ENCODE assay signal across 1 cellular context in the genomic region with DNA sequence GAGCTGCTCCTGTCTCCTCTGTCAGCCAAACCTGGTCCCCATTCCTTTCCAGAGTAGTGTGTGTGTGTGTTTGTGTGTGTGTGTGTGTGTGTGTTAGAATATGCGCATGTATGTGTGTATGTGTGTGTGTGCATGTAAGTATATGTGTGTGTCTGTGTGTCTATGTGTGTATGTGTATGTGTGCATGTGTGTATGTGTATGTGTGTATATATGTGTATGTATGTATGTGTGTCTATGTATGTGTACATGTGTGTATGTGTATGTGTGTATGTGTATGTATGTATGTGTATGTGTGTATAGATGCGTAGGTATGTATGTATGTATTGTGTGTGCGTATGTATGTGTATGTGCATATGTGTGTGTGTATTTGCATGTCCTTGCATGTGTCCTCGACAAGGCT.
TF ChIP-seq lines count a peak whose summit lies in the region.

No MANE protein-coding gene starts in this region.

TF ChIP-seq in K562, 482 proteins besides CTCF, POLR2A, EP300 and RAD21 (continued from another document and continues in another):
- no peak for TF ChIP-seq TBP (optimal IDR thresholded peaks at IDR 0.05; ENCODE audit: low read depth, low read length)
- TF ChIP-seq, protein P1, sequence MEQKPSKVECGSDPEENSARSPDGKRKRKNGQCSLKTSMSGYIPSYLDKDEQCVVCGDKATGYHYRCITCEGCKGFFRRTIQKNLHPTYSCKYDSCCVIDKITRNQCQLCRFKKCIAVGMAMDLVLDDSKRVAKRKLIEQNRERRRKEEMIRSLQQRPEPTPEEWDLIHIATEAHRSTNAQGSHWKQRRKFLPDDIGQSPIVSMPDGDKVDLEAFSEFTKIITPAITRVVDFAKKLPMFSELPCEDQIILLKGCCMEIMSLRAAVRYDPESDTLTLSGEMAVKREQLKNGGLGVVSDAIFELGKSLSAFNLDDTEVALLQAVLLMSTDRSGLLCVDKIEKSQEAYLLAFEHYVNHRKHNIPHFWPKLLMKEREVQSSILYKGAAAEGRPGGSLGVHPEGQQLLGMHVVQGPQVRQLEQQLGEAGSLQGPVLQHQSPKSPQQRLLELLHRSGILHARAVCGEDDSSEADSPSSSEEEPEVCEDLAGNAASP (IDR thresholded peaks at IDR 0.05): no peak
- no peak for TF ChIP-seq KDM5B (IDR thresholded peaks at IDR 0.05; ENCODE audit: insufficient replicate concordance, low read depth, low read length)
- no peak for TF ChIP-seq TOE1 (IDR thresholded peaks at IDR 0.05; ENCODE audit: borderline replicate concordance)
- TF ChIP-seq TOE1 (CRISPR knock-in tag; IDR thresholded peaks at IDR 0.05; ENCODE audit: borderline replicate concordance, low read depth): no peak
- no peak for TF ChIP-seq POU5F1 (IDR thresholded peaks at IDR 0.05; ENCODE audit: borderline replicate concordance, low read depth, low read length, partially characterized antibody)
- TF ChIP-seq MTA1 (IDR thresholded peaks at IDR 0.05; ENCODE audit: borderline replicate concordance): no peak
- TF ChIP-seq, protein P2, sequence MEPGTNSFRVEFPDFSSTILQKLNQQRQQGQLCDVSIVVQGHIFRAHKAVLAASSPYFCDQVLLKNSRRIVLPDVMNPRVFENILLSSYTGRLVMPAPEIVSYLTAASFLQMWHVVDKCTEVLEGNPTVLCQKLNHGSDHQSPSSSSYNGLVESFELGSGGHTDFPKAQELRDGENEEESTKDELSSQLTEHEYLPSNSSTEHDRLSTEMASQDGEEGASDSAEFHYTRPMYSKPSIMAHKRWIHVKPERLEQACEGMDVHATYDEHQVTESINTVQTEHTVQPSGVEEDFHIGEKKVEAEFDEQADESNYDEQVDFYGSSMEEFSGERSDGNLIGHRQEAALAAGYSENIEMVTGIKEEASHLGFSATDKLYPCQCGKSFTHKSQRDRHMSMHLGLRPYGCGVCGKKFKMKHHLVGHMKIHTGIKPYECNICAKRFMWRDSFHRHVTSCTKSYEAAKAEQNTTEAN (CRISPR knock-in tag; IDR thresholded peaks at IDR 0.05): no peak
- TF ChIP-seq SRSF9 (IDR thresholded peaks at IDR 0.05; ENCODE audit: borderline replicate concordance, low read depth, low read length): no peak
- TF ChIP-seq, protein P3, sequence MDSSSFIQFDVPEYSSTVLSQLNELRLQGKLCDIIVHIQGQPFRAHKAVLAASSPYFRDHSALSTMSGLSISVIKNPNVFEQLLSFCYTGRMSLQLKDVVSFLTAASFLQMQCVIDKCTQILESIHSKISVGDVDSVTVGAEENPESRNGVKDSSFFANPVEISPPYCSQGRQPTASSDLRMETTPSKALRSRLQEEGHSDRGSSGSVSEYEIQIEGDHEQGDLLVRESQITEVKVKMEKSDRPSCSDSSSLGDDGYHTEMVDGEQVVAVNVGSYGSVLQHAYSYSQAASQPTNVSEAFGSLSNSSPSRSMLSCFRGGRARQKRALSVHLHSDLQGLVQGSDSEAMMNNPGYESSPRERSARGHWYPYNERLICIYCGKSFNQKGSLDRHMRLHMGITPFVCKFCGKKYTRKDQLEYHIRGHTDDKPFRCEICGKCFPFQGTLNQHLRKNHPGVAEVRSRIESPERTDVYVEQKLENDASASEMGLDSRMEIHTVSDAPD (CRISPR knock-in tag; IDR thresholded peaks at IDR 0.05): no peak
- TF ChIP-seq KLF13 (tag; IDR thresholded peaks at IDR 0.05; ENCODE audit: borderline replicate concordance, low read depth): no peak
- no peak for TF ChIP-seq MEF2D (tag; conservative IDR thresholded peaks at IDR 0.05; ENCODE audit: low read depth)
- TF ChIP-seq ZNF75A (CRISPR knock-in tag; IDR thresholded peaks at IDR 0.05): no peak
- TF ChIP-seq, protein P4, sequence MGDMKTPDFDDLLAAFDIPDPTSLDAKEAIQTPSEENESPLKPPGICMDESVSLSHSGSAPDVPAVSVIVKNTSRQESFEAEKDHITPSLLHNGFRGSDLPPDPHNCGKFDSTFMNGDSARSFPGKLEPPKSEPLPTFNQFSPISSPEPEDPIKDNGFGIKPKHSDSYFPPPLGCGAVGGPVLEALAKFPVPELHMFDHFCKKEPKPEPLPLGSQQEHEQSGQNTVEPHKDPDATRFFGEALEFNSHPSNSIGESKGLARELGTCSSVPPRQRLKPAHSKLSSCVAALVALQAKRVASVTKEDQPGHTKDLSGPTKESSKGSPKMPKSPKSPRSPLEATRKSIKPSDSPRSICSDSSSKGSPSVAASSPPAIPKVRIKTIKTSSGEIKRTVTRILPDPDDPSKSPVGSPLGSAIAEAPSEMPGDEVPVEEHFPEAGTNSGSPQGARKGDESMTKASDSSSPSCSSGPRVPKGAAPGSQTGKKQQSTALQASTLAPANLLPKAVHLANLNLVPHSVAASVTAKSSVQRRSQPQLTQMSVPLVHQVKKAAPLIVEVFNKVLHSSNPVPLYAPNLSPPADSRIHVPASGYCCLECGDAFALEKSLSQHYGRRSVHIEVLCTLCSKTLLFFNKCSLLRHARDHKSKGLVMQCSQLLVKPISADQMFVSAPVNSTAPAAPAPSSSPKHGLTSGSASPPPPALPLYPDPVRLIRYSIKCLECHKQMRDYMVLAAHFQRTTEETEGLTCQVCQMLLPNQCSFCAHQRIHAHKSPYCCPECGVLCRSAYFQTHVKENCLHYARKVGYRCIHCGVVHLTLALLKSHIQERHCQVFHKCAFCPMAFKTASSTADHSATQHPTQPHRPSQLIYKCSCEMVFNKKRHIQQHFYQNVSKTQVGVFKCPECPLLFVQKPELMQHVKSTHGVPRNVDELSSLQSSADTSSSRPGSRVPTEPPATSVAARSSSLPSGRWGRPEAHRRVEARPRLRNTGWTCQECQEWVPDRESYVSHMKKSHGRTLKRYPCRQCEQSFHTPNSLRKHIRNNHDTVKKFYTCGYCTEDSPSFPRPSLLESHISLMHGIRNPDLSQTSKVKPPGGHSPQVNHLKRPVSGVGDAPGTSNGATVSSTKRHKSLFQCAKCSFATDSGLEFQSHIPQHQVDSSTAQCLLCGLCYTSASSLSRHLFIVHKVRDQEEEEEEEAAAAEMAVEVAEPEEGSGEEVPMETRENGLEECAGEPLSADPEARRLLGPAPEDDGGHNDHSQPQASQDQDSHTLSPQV (IDR thresholded peaks at IDR 0.05): no peak
- TF ChIP-seq SNRNP70 (optimal IDR thresholded peaks at IDR 0.05; ENCODE audit: low read depth, low read length): no peak
- no peak for TF ChIP-seq ZNF668 (CRISPR knock-in tag; IDR thresholded peaks at IDR 0.05)
- TF ChIP-seq ZC3H4 (CRISPR knock-in tag; IDR thresholded peaks at IDR 0.05; ENCODE audit: borderline replicate concordance): no peak
- TF ChIP-seq GABPB2 (CRISPR knock-in tag; conservative IDR thresholded peaks at IDR 0.05): 0 out of 2 replicates have a peak, but pooled peaks have one; percentile 20
- TF ChIP-seq, protein P5, sequence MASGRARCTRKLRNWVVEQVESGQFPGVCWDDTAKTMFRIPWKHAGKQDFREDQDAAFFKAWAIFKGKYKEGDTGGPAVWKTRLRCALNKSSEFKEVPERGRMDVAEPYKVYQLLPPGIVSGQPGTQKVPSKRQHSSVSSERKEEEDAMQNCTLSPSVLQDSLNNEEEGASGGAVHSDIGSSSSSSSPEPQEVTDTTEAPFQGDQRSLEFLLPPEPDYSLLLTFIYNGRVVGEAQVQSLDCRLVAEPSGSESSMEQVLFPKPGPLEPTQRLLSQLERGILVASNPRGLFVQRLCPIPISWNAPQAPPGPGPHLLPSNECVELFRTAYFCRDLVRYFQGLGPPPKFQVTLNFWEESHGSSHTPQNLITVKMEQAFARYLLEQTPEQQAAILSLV (tag; IDR thresholded peaks at IDR 0.05): no peak
- no peak for TF ChIP-seq ZC3H11A (IDR thresholded peaks at IDR 0.05; ENCODE audit: low read depth, low read length)
- TF ChIP-seq NFRKB (IDR thresholded peaks at IDR 0.05; ENCODE audit: low read depth): 0 out of 2 replicates have a peak, but pooled peaks have one; percentile 44
- TF ChIP-seq TEAD4 (IDR thresholded peaks at IDR 0.05; ENCODE audit: low read length): no peak
- no peak for TF ChIP-seq TEAD4 (CRISPR knock-in tag; IDR thresholded peaks at IDR 0.05; ENCODE audit: borderline replicate concordance)
- TF ChIP-seq PYGO2 (tag; IDR thresholded peaks at IDR 0.05): no peak
- no peak for TF ChIP-seq ZNF766 (CRISPR knock-in tag; conservative IDR thresholded peaks at IDR 0.05)
- TF ChIP-seq KDM1A (IDR thresholded peaks at IDR 0.05): peak; percentile 28 to 65; a peak in 2 of 4 replicates
- TF ChIP-seq, protein P6, sequence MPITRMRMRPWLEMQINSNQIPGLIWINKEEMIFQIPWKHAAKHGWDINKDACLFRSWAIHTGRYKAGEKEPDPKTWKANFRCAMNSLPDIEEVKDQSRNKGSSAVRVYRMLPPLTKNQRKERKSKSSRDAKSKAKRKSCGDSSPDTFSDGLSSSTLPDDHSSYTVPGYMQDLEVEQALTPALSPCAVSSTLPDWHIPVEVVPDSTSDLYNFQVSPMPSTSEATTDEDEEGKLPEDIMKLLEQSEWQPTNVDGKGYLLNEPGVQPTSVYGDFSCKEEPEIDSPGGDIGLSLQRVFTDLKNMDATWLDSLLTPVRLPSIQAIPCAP (CRISPR knock-in tag; IDR thresholded peaks at IDR 0.05; ENCODE audit: borderline replicate concordance): no peak
- TF ChIP-seq SMARCA4 (IDR thresholded peaks at IDR 0.05): no peak
- TF ChIP-seq, protein P7, sequence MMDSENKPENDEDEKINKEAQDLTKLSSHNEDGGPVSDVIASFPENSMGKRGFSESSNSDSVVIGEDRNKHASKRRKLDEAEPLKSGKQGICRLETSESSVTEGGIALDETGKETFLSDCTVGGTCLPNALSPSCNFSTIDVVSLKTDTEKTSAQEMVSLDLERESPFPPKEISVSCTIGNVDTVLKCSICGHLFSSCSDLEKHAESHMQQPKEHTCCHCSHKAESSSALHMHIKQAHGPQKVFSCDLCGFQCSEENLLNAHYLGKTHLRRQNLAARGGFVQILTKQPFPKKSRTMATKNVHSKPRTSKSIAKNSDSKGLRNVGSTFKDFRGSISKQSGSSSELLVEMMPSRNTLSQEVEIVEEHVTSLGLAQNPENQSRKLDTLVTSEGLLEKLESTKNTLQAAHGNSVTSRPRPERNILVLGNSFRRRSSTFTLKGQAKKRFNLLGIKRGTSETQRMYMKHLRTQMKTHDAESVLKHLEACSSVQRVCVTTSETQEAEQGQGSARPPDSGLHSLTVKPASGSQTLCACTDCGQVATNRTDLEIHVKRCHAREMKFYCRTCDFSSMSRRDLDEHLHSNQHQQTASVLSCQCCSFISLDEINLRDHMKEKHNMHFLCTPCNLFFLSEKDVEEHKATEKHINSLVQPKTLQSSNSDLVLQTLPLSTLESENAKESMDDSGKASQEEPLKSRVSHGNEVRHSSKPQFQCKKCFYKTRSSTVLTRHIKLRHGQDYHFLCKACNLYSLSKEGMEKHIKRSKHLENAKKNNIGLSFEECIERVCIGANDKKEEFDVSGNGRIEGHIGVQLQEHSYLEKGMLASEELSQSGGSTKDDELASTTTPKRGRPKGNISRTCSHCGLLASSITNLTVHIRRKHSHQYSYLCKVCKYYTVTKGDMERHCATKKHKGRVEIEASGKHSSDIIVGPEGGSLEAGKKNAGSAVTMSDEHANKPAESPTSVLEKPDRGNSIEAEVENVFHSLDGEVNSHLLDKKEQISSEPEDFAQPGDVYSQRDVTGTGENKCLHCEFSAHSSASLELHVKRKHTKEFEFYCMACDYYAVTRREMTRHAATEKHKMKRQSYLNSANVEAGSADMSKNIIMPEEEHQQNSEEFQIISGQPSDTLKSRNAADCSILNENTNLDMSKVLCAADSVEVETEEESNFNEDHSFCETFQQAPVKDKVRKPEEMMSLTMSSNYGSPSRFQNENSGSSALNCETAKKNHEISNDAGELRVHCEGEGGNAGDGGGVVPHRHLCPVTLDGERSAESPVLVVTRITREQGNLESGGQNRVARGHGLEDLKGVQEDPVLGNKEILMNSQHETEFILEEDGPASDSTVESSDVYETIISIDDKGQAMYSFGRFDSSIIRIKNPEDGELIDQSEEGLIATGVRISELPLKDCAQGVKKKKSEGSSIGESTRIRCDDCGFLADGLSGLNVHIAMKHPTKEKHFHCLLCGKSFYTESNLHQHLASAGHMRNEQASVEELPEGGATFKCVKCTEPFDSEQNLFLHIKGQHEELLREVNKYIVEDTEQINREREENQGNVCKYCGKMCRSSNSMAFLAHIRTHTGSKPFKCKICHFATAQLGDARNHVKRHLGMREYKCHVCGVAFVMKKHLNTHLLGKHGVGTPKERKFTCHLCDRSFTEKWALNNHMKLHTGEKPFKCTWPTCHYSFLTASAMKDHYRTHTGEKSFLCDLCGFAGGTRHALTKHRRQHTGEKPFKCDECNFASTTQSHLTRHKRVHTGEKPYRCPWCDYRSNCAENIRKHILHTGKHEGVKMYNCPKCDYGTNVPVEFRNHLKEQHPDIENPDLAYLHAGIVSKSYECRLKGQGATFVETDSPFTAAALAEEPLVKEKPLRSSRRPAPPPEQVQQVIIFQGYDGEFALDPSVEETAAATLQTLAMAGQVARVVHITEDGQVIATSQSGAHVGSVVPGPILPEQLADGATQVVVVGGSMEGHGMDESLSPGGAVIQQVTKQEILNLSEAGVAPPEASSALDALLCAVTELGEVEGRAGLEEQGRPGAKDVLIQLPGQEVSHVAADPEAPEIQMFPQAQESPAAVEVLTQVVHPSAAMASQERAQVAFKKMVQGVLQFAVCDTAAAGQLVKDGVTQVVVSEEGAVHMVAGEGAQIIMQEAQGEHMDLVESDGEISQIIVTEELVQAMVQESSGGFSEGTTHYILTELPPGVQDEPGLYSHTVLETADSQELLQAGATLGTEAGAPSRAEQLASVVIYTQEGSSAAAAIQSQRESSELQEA (IDR thresholded peaks at IDR 0.05; ENCODE audit: low read depth): no peak
- peak; percentile 70 for TF ChIP-seq NCOA4 (IDR thresholded peaks at IDR 0.05; ENCODE audit: partially characterized antibody)
- TF ChIP-seq, protein P8, sequence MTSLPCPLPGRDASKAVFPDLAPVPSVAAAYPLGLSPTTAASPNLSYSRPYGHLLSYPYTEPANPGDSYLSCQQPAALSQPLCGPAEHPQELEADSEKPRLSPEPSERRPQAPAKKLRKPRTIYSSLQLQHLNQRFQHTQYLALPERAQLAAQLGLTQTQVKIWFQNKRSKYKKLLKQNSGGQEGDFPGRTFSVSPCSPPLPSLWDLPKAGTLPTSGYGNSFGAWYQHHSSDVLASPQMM (CRISPR knock-in tag; IDR thresholded peaks at IDR 0.05): no peak
- no peak for TF ChIP-seq FOXA3 (CRISPR knock-in tag; conservative IDR thresholded peaks at IDR 0.05 in 1 of 2, IDR thresholded peaks at IDR 0.05 in 1 of 2)
- TF ChIP-seq KAT2B (IDR thresholded peaks at IDR 0.05; ENCODE audit: low read depth, low read length): no peak
- TF ChIP-seq FOXJ3 (CRISPR knock-in tag; IDR thresholded peaks at IDR 0.05): no peak
- no peak for TF ChIP-seq ZFPM2 (CRISPR knock-in tag; IDR thresholded peaks at IDR 0.05)
- TF ChIP-seq CEBPB (tag; IDR thresholded peaks at IDR 0.05): no peak
- no peak for TF ChIP-seq RCOR1 (IDR thresholded peaks at IDR 0.05; ENCODE audit: borderline replicate concordance in 1 of 2, low read depth in 2 of 2, low read length in 2 of 2)
- peak; percentile 56; the same call in 1 of the 2 replicates for TF ChIP-seq BCOR (IDR thresholded peaks at IDR 0.05)
- no peak for TF ChIP-seq ZNF785 (CRISPR knock-in tag; IDR thresholded peaks at IDR 0.05)
- no peak for TF ChIP-seq RFX1 (IDR thresholded peaks at IDR 0.05)
- TF ChIP-seq, protein P9, sequence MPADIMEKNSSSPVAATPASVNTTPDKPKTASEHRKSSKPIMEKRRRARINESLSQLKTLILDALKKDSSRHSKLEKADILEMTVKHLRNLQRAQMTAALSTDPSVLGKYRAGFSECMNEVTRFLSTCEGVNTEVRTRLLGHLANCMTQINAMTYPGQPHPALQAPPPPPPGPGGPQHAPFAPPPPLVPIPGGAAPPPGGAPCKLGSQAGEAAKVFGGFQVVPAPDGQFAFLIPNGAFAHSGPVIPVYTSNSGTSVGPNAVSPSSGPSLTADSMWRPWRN (IDR thresholded peaks at IDR 0.05; ENCODE audit: low read depth): no peak
- no peak for TF ChIP-seq STAT5A (IDR thresholded peaks at IDR 0.05; ENCODE audit: borderline replicate concordance, low read length)
- TF ChIP-seq STAT5B (CRISPR knock-in tag; IDR thresholded peaks at IDR 0.05): no peak
- TF ChIP-seq ZNF274 (IDR thresholded peaks at IDR 0.05; ENCODE audit: borderline replicate concordance, low read depth, low read length): no peak
- peak; percentile 40 to 45; a peak in 1 of 4 replicates for TF ChIP-seq TRIM24 (IDR thresholded peaks at IDR 0.05)
- TF ChIP-seq ZKSCAN3 (CRISPR knock-in tag; IDR thresholded peaks at IDR 0.05): no peak
- TF ChIP-seq EP400 (IDR thresholded peaks at IDR 0.05): no peak
